ENCODE assay signal across 13 cellular contexts in genomic region chr14:61559641-61560201, GRCh38.
DNase-seq lines count a peak whose midpoint lies in the region; ATAC-seq and TF ChIP-seq lines count a peak whose summit lies in the region.
"Had no signal": no experiment of that assay in that cellular context is flagged by ENCODE, and none has a peak within 500 bp of the region (broad histone marks: within the 10 kb centered on the region; RNA-seq: fewer than 3 reads in every experiment).

No MANE protein-coding gene starts in this region.

- H3K27me3 ChIP-seq in Caco-2 (replicated peaks; ENCODE audit: control insufficient read depth, insufficient read depth, low read length) (no peaks in the 10 kb centered on the region), OCI-LY3 (ENCODE audit: low read depth, low read length) (no peaks in the 10 kb centered on the region), esophagus squamous epithelium (no peaks in the 10 kb centered on the region), trophoblast cell (ENCODE audit: insufficient read depth, low read length) (no peaks in the 10 kb centered on the region)
- H3K27me3 ChIP-seq: suprapubic skin had no signal

- no peaks in the 10 kb centered on the region for H3K79me2 ChIP-seq in OCI-LY3 (ENCODE audit: low read length)
- peaks cover 23% of the 10 kb centered on the region for H3K79me2 ChIP-seq in trophoblast cell (ENCODE audit: control insufficient read depth, insufficient read depth, low read length, poor library complexity)

- H2AK5ac ChIP-seq in trophoblast cell (ENCODE audit: low read length) = peak overlapping the region; percentile 91

- peak overlapping the region; percentile 98 for H2BK12ac ChIP-seq in trophoblast cell (ENCODE audit: low read length)

- peak overlapping the region; percentile 75 for H3K27ac Mint-ChIP-seq in Caco-2 (ENCODE audit: unreplicated experiment)
- H3K27ac Mint-ChIP-seq in effector memory CD8-positive, alpha-beta T cell = peak overlapping the region in 1 of 2 donors; percentile 5
- H3K27ac Mint-ChIP-seq in activated naive CD4-positive, alpha-beta T cell treated with anti-CD3 and anti-CD28 coated beads, Interleukin-2, amount 50 U/mL, for 72 hours = no peak overlapping the region
- H3K27ac Mint-ChIP-seq: memory B cell had no signal

- no peaks in the 10 kb centered on the region for H3K27me3 Mint-ChIP-seq in Caco-2 (ENCODE audit: insufficient read depth, unreplicated experiment)
- H3K27me3 Mint-ChIP-seq in effector memory CD8-positive, alpha-beta T cell = no peaks in the 10 kb centered on the region
- H3K27me3 Mint-ChIP-seq: memory B cell had no signal

- POLR2A ChIA-PET in Caco-2 (lab: Charles Lee) = interaction anchor here (0.6 to 2.4 kb wide), 8 partner anchors 12 to 162 kb away, joined by 3 to 30 read pairs (median 7); partner anchors contain the start of gene HIF1A

- peaks cover 40% of the 10 kb centered on the region for H3K4me1 Mint-ChIP-seq in Caco-2 (ENCODE audit: low read depth, unreplicated experiment)
- H3K4me1 Mint-ChIP-seq in effector memory CD8-positive, alpha-beta T cell (ENCODE audit: low read depth in 2 of 2) = peaks cover 11 to 25% of the 10 kb centered on the region in 2 donors

- H3K36me3 ChIP-seq in Caco-2 (ENCODE audit: control insufficient read depth, insufficient read depth, low read length) (no peaks in the 10 kb centered on the region), OCI-LY3 (replicated peaks; ENCODE audit: low read depth, low read length) (no peaks in the 10 kb centered on the region), esophagus squamous epithelium (no peaks in the 10 kb centered on the region), trophoblast cell (ENCODE audit: control insufficient read depth in 1 of 2, insufficient read depth in 2 of 2, low read length in 2 of 2) (peaks cover 0 to under 1% of the 10 kb centered on the region in 2 experiments)
- H3K36me3 ChIP-seq: HAP-1, suprapubic skin had no signal

- H4K12ac ChIP-seq in trophoblast cell (ENCODE audit: low read depth, low read length) = no peak overlapping the region

- no peak for ATAC-seq in effector memory CD8-positive, alpha-beta T cell (replicated peaks)
- no peak for ATAC-seq in activated naive CD4-positive, alpha-beta T cell treated with anti-CD3 and anti-CD28 coated beads, Interleukin-2, amount 50 U/mL, for 72 hours

- H3K36me3 Mint-ChIP-seq in Caco-2 (ENCODE audit: insufficient read depth, unreplicated experiment) = peaks cover 6% of the 10 kb centered on the region
- peaks cover 21% of the 10 kb centered on the region for H3K36me3 Mint-ChIP-seq in effector memory CD8-positive, alpha-beta T cell (ENCODE audit: insufficient read depth)
- peaks cover 0 to 30% of the 10 kb centered on the region in 2 donors for H3K36me3 Mint-ChIP-seq in activated naive CD4-positive, alpha-beta T cell treated with anti-CD3 and anti-CD28 coated beads, Interleukin-2, amount 50 U/mL, for 72 hours
- H3K36me3 Mint-ChIP-seq: memory B cell had no signal

- H3K4me3 ChIP-seq in Caco-2 (ENCODE audit: low read depth, low read length) (peak overlapping the region; percentile 41), OCI-LY3 (ENCODE audit: low read length) (no peak overlapping the region), esophagus squamous epithelium (no peak overlapping the region), trophoblast cell (ENCODE audit: low read depth, low read length) (no peak overlapping the region)
- H3K4me3 ChIP-seq: HAP-1, suprapubic skin had no signal

- H2BK120ac ChIP-seq in trophoblast cell (ENCODE audit: insufficient read depth, low read length, poor library complexity) = peak overlapping the region; percentile 98

- H2AFZ ChIP-seq in OCI-LY3 (ENCODE audit: low read depth, low read length) (no peak overlapping the region; the same call in 1 of the 2 replicates), trophoblast cell (ENCODE audit: insufficient read depth, low read length, poor library complexity) (peak overlapping the region; percentile 30)

- peaks cover 63% of the 10 kb centered on the region for H3K79me1 ChIP-seq in trophoblast cell (ENCODE audit: low read length)

- peak overlapping the region; percentile 44 for H3K4me2 ChIP-seq in OCI-LY3 (ENCODE audit: low read length)
- no peak overlapping the region for H3K4me2 ChIP-seq in trophoblast cell (ENCODE audit: low read length)

- no peak overlapping the region for H3K9ac ChIP-seq in OCI-LY3 (ENCODE audit: low read length)
- H3K9ac ChIP-seq in trophoblast cell (ENCODE audit: low read length) = no peak overlapping the region

- peak overlapping the region; percentile 98 for H4K91ac ChIP-seq in trophoblast cell (ENCODE audit: low read depth, low read length)

- H3K9me3 Mint-ChIP-seq in Caco-2 (ENCODE audit: unreplicated experiment) = no peaks in the 10 kb centered on the region
- no peaks in the 10 kb centered on the region for H3K9me3 Mint-ChIP-seq in effector memory CD8-positive, alpha-beta T cell
- peaks cover 0 to 10% of the 10 kb centered on the region in 2 donors for H3K9me3 Mint-ChIP-seq in activated naive CD4-positive, alpha-beta T cell treated with anti-CD3 and anti-CD28 coated beads, Interleukin-2, amount 50 U/mL, for 72 hours
- H3K9me3 Mint-ChIP-seq: memory B cell had no signal

- no peak overlapping the region for H3K27ac ChIP-seq in OCI-LY3 (ENCODE audit: low read length)
- H3K27ac ChIP-seq in esophagus squamous epithelium = peak overlapping the region; percentile 19 to 92 (median 88)
- peak overlapping the region; percentile 97 for H3K27ac ChIP-seq in trophoblast cell (ENCODE audit: low read depth, low read length)

- H3K18ac ChIP-seq in trophoblast cell (ENCODE audit: low read length) = peak overlapping the region; percentile 93

- DNase-seq in Caco-2 (peak; percentile 91 to 94), esophagus squamous epithelium (lab: John Stamatoyannopoulos, UW) (no peak), trophoblast cell (no peak), NCI-H2196 treated with DMSO at 0.1 percent for 48 hours (lab: John Stamatoyannopoulos, UW; ENCODE audit: unreplicated experiment) (no peak), GM03348 (ENCODE audit: low spot score) (no peak)
- DNase-seq in effector memory CD8-positive, alpha-beta T cell = no peak
- DNase-seq in activated naive CD4-positive, alpha-beta T cell treated with anti-CD3 and anti-CD28 coated beads, Interleukin-2, amount 50 U/mL, for 72 hours (ENCODE audit: low spot score in 2 of 2) = no peak
- DNase-seq: COR-L47, NCI-H1694 had no signal

- TF ChIP-seq POLR2A in esophagus squamous epithelium (IDR thresholded peaks at IDR 0.05) = no peak

- no peaks in the 10 kb centered on the region for H3K9me3 ChIP-seq in Caco-2
- no peaks in the 10 kb centered on the region for H3K9me3 ChIP-seq in OCI-LY3 (ENCODE audit: insufficient read depth, low read length)
- H3K9me3 ChIP-seq in esophagus squamous epithelium = no peaks in the 10 kb centered on the region
- no peaks in the 10 kb centered on the region for H3K9me3 ChIP-seq in trophoblast cell (ENCODE audit: insufficient read depth, low read depth, low read length)
- H3K9me3 ChIP-seq: HAP-1, suprapubic skin had no signal

- H3K4me3 Mint-ChIP-seq in Caco-2 (ENCODE audit: unreplicated experiment) = peak overlapping the region; percentile 81
- H3K4me3 Mint-ChIP-seq in effector memory CD8-positive, alpha-beta T cell = no peak overlapping the region
- H3K4me3 Mint-ChIP-seq: memory B cell had no signal

- no peak overlapping the region for H3K23ac ChIP-seq in trophoblast cell (ENCODE audit: low read length)

- CTCF ChIA-PET in Caco-2 (lab: Charles Lee) = interaction anchor here (0.6 to 2.8 kb wide), 15 partner anchors 8 to 202 kb away, joined by 3 to 18 read pairs (median 3); partner anchors contain the start of gene SNAPC1

- peak overlapping the region; percentile 71 for H4K8ac ChIP-seq in trophoblast cell (ENCODE audit: low read depth, low read length)

- TF ChIP-seq CTCF in Caco-2 (IDR thresholded peaks at IDR 0.05; ENCODE audit: insufficient read depth in 1 of 2, low read depth in 1 of 2, low read length in 1 of 2, severe bottlenecking in 1 of 2, unreplicated experiment in 1 of 2) (peak; percentile 31 to 67), OCI-LY3 (IDR thresholded peaks at IDR 0.05; ENCODE audit: low read depth, low read length) (no peak), esophagus squamous epithelium (IDR thresholded peaks at IDR 0.05) (no peak)

- H2BK5ac ChIP-seq in trophoblast cell (ENCODE audit: low read depth, low read length, poor library complexity) = peak overlapping the region; percentile 94

- H3K4ac ChIP-seq in trophoblast cell (ENCODE audit: low read depth, low read length) = peak overlapping the region; percentile 57

- intact Hi-C loops in Caco-2 (cut with micrococcal nuclease; ENCODE audit: unreplicated experiment) (loop anchor here (1.0 to 5.0 kb wide), 6 partner anchors 21 to 158 kb away; partner anchors contain the start of gene HIF1A), esophagus squamous epithelium (cut with DNase I) (no loop called here)

- BruUV-seq in Caco-2 (replicated peaks; lab: Mats Ljungman, UMichigan) = no TSS peak

- H3K4me1 ChIP-seq in Caco-2 (peaks cover 39% of the 10 kb centered on the region), OCI-LY3 (ENCODE audit: low read length) (peaks cover 9% of the 10 kb centered on the region), esophagus squamous epithelium (peaks cover 39 to 92% (median 68%) of the 10 kb centered on the region in 3 donors), trophoblast cell (ENCODE audit: control insufficient read depth in 1 of 2, insufficient read depth in 2 of 2, low read length in 2 of 2) (peaks cover 39 to 48% of the 10 kb centered on the region in 2 experiments)

- H3K14ac ChIP-seq in trophoblast cell (ENCODE audit: low read length) = peak overlapping the region; percentile 82

- WGBS in esophagus squamous epithelium, 2 donors = 91 to 95% methylated on average over 6 to 13 of the region's 14 CpGs
- no CpG with 5 or more reads among the region's 14 CpGs for WGBS in trophoblast cell (ENCODE audit: extremely low coverage, insufficient coverage, insufficient read length)

- no peaks in the 10 kb centered on the region for H4K20me1 ChIP-seq in OCI-LY3 (ENCODE audit: insufficient read depth, low read length)

Comparison
In these comparisons a context has a peak if more than half of its experiments do, and no peak if none do; other contexts are left out.
1. DNase-seq: peak in Caco-2 (2 of 2); none in esophagus squamous epithelium (single experiment), trophoblast cell (0 of 2), NCI-H2196 treated with DMSO at 0.1 percent for 48 hours (single experiment), GM03348 (single experiment), effector memory CD8-positive, alpha-beta T cell (0 of 3) and activated naive CD4-positive, alpha-beta T cell treated with anti-CD3 and anti-CD28 coated beads, Interleukin-2, amount 50 U/mL, for 72 hours (0 of 2).
2. CTCF ChIP-seq: peak in Caco-2 (2 of 2); none in OCI-LY3 (single experiment) and esophagus squamous epithelium (0 of 6).